Comparison of ENCODE assay signal across 1 cellular context in genomic region chr17:38791162-38791561, GRCh38.
TF ChIP-seq lines count a peak whose summit lies in the region.

No MANE protein-coding gene starts in this region.

TF ChIP-seq in WTC11, 78 proteins besides CTCF, POLR2A, EP300 and RAD21 (continued from another document):
- TF ChIP-seq ESRRA (CRISPR knock-in tag; IDR thresholded peaks at IDR 0.05; ENCODE audit: borderline replicate concordance), result no peak
- no peak for TF ChIP-seq TEAD4 (CRISPR knock-in tag; IDR thresholded peaks at IDR 0.05)
- TF ChIP-seq JAZF1 (CRISPR knock-in tag; IDR thresholded peaks at IDR 0.05), result no peak
- no peak for TF ChIP-seq ZNF512 (CRISPR knock-in tag; IDR thresholded peaks at IDR 0.05; ENCODE audit: borderline replicate concordance)
- TF ChIP-seq ZNF423 (CRISPR knock-in tag; IDR thresholded peaks at IDR 0.05), result no peak
- no peak for TF ChIP-seq ZNF396 (CRISPR knock-in tag; IDR thresholded peaks at IDR 0.05; ENCODE audit: borderline replicate concordance)
